Comparison of ENCODE assay signal across 2 cellular contexts in genomic region chr4:176226736-176227135, GRCh38.
TF ChIP-seq lines count a peak whose summit lies in the region.

No MANE protein-coding gene starts in this region.

TF ChIP-seq in IMR-90, 13 proteins besides CTCF, POLR2A, EP300 and RAD21:
- TF ChIP-seq RFX5 (IDR thresholded peaks at IDR 0.05; ENCODE audit: low read depth, low read length): no peak
- TF ChIP-seq FOS (IDR thresholded peaks at IDR 0.05; ENCODE audit: low read depth, low read length): 0 out of 2 replicates have a peak, but pooled peaks have one; percentile 4
TF ChIP-seq in IMR-90: peak in this region for 1.

TF ChIP-seq in H1, 55 proteins besides CTCF, POLR2A, EP300 and RAD21:
- no peak for TF ChIP-seq YY1 (IDR thresholded peaks at IDR 0.05; ENCODE audit: low read depth, low read length)
- TF ChIP-seq SP2 (IDR thresholded peaks at IDR 0.05; ENCODE audit: low read length): no peak
- TF ChIP-seq HDAC6 (IDR thresholded peaks at IDR 0.05; ENCODE audit: low read depth, low read length): no peak
- TF ChIP-seq JUND (IDR thresholded peaks at IDR 0.05; ENCODE audit: low read length): no peak
- TF ChIP-seq KDM4A (IDR thresholded peaks at IDR 0.05; ENCODE audit: low read depth, low read length, severe bottlenecking): no peak
- no peak for TF ChIP-seq RXRA (IDR thresholded peaks at IDR 0.05; ENCODE audit: insufficient read depth, low read depth, low read length)
- TF ChIP-seq TCF12 (IDR thresholded peaks at IDR 0.05; ENCODE audit: low read depth, low read length): no peak
- TF ChIP-seq POU5F1 (IDR thresholded peaks at IDR 0.05; ENCODE audit: low read depth, low read length): no peak
